Comparison of ENCODE assay signal across 33 cellular contexts in the genomic region with DNA sequence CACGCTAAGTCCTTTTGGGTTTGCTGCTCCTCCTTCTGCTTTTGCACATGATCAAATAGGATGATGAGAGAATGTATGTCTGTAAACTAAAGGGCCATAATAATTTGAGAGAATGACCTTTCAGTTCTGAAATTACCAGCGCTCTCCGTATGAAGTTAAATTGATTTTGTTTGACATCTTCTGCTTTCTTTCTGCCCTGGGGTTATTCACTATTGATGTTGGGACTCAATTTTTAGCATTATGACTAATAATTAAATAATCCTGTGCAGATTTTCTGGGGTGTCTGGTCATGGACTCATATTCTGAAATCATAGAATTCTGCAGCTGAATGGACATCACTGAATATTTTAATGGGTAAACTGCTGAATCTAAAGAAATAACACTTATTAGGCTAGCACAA.
"Had no signal": no experiment of that assay in that cellular context is flagged by ENCODE, and none has a peak within 500 bp of the region (broad histone marks: within the 10 kb centered on the region; RNA-seq: fewer than 3 reads in every experiment).

No MANE protein-coding gene starts in this region.

- H3K9me3 ChIP-seq: body of pancreas, breast epithelium had no signal

- H3K4me1 Mint-ChIP-seq: activated B cell treated with CpG ODN at 0.5 μM for 24 hours; activated CD4-positive, alpha-beta T cell treated with anti-CD3 and anti-CD28 coated beads, Interleukin-2, amount 10 ng/mL, durations not matched to agents 24 days and 14 days; activated naive CD8-positive, alpha-beta T cell treated with anti-CD3 and anti-CD28 coated beads for 36 hours; activated T-helper 17 cell treated with anti-CD3 and anti-CD28 coated beads, Interleukin-2, amount 50 U/mL, for 72 hours; T-helper 17 cell had no signal

- H3K36me3 ChIP-seq: adrenal gland, brain microvascular endothelial cell had no signal

- H3K27me3 ChIP-seq: adrenal gland, body of pancreas, brain microvascular endothelial cell, breast epithelium had no signal

- H3K27me3 Mint-ChIP-seq: activated B cell treated with CpG ODN at 0.5 μM for 24 hours; activated CD4-positive, alpha-beta memory T cell treated with anti-CD3 and anti-CD28 coated beads for 36 hours; activated CD4-positive, alpha-beta T cell treated with anti-CD3 and anti-CD28 coated beads, Interleukin-2, amount 10 ng/mL, durations not matched to agents 24 days and 14 days; activated CD8-positive, alpha-beta T cell treated with anti-CD3 and anti-CD28 coated beads for 36 hours; activated naive CD8-positive, alpha-beta T cell treated with anti-CD3 and anti-CD28 coated beads for 36 hours; activated T-helper 17 cell treated with anti-CD3 and anti-CD28 coated beads, Interleukin-2, amount 50 U/mL, for 72 hours; T-helper 17 cell had no signal

- ATAC-seq: activated CD8-positive, alpha-beta T cell treated with anti-CD3 and anti-CD28 coated beads for 36 hours; activated naive CD4-positive, alpha-beta T cell treated with anti-CD3 and anti-CD28 coated beads, Interleukin-2, amount 50 U/mL, for 72 hours; activated T-cell treated with anti-CD3 and anti-CD28 coated beads, Interleukin-2, amount 50 U/mL, for 4 hours; activated T-cell treated with anti-CD3 and anti-CD28 coated beads, Interleukin-2, amount 50 U/mL, for 72 hours; activated T-helper 17 cell treated with anti-CD3 and anti-CD28 coated beads, Interleukin-2, amount 50 U/mL, for 72 hours; body of pancreas; T-helper 17 cell had no signal

- H3K4me3 Mint-ChIP-seq: activated B cell treated with CpG ODN at 0.5 μM for 24 hours; activated CD4-positive, alpha-beta memory T cell treated with anti-CD3 and anti-CD28 coated beads for 36 hours; activated CD4-positive, alpha-beta T cell treated with anti-CD3 and anti-CD28 coated beads, Interleukin-2, amount 10 ng/mL, durations not matched to agents 24 days and 14 days; activated CD8-positive, alpha-beta T cell treated with anti-CD3 and anti-CD28 coated beads for 36 hours; activated naive CD4-positive, alpha-beta T cell treated with anti-CD3 and anti-CD28 coated beads for 36 hours; activated naive CD8-positive, alpha-beta T cell treated with anti-CD3 and anti-CD28 coated beads for 36 hours; activated T-cell treated with anti-CD3 and anti-CD28 coated beads, Interleukin-2, amount 50 U/mL, for 4 hours; activated T-cell treated with anti-CD3 and anti-CD28 coated beads, Interleukin-2, amount 50 U/mL, for 72 hours; activated T-helper 1 cell treated with anti-CD3 and anti-CD28 coated beads, Interleukin-12 subunit alpha, Interleukin-12 subunit beta, Interleukin-2, Interleukin-4 antibody, amounts not matched to agents 30 ng/mL and 10 ng/mL and 1 ng/mL, durations not matched to agents 14 hours and 24 hours and 36 hours; activated T-helper 17 cell treated with anti-CD3 and anti-CD28 coated beads, Interleukin-2, amount 50 U/mL, for 72 hours; T-helper 17 cell had no signal

- H3K36me3 Mint-ChIP-seq: activated CD4-positive, alpha-beta memory T cell treated with anti-CD3 and anti-CD28 coated beads for 36 hours; activated naive CD4-positive, alpha-beta T cell treated with anti-CD3 and anti-CD28 coated beads, Interleukin-2, amount 50 U/mL, for 72 hours; activated naive CD8-positive, alpha-beta T cell treated with anti-CD3 and anti-CD28 coated beads for 36 hours had no signal

- DNase-seq: activated B cell treated with CpG ODN at 0.5 μM for 24 hours; activated CD4-positive, alpha-beta memory T cell treated with anti-CD3 and anti-CD28 coated beads for 36 hours; activated CD4-positive, alpha-beta T cell treated with anti-CD3 and anti-CD28 coated beads for 4 hours; activated CD4-positive, alpha-beta T cell treated with anti-CD3 and anti-CD28 coated beads, Interleukin-2, amount 10 ng/mL, durations not matched to agents 24 days and 14 days; activated CD4-positive, alpha-beta T cell treated with anti-CD3 and anti-CD28 coated beads, Interleukin-2, amount 50 U/mL, for 1 hour; activated CD4-positive, alpha-beta T cell treated with anti-CD3 and anti-CD28 coated beads, Interleukin-2, amount 50 U/mL, for 4 hours; activated CD4-positive, CD25-positive, alpha-beta regulatory T cell treated with anti-CD3 and anti-CD28 coated beads, Interleukin-2, amount 50 U/mL, for 72 hours; activated CD8-positive, alpha-beta memory T cell treated with anti-CD3 and anti-CD28 coated beads, Interleukin-2, amount 50 U/mL, for 4 hours; activated CD8-positive, alpha-beta T cell treated with anti-CD3 and anti-CD28 coated beads for 36 hours; activated effector memory CD4-positive, alpha-beta T cell treated with anti-CD3 and anti-CD28 coated beads, Interleukin-2, amount 50 U/mL, for 16 hours; activated gamma-delta T cell treated with Interleukin-2 at 50 U/mL for 16 hours; activated naive CD4-positive, alpha-beta T cell; activated naive CD4-positive, alpha-beta T cell treated with anti-CD3 and anti-CD28 coated beads for 36 hours; activated naive CD4-positive, alpha-beta T cell treated with anti-CD3 and anti-CD28 coated beads, Interleukin-2, amount 50 U/mL, for 16 hours; activated naive CD8-positive, alpha-beta T cell treated with anti-CD3 and anti-CD28 coated beads for 36 hours; activated T-cell treated with anti-CD3 and anti-CD28 coated beads for 4 hours; activated T-cell treated with anti-CD3 and anti-CD28 coated beads, Interleukin-2, amount 50 U/mL, for 1 hour; activated T-cell treated with anti-CD3 and anti-CD28 coated beads, Interleukin-2, amount 50 U/mL, for 4 hours; activated T-cell treated with anti-CD3 and anti-CD28 coated beads, Interleukin-2, amount 50 U/mL, for 72 hours; adrenal gland; amniotic stem cell; aorta; body of pancreas; brain microvascular endothelial cell; central memory CD4-positive, alpha-beta T cell; T-helper 17 cell; T1000 had no signal

- H3K4me3 ChIP-seq: adrenal gland, body of pancreas, breast epithelium had no signal

- FAIRE-seq: astrocyte, TTC549 had no signal

- H3K4me1 ChIP-seq: adrenal gland, body of pancreas, breast epithelium had no signal

- H3K27ac Mint-ChIP-seq: activated B cell treated with CpG ODN at 0.5 μM for 24 hours; activated CD4-positive, alpha-beta memory T cell treated with anti-CD3 and anti-CD28 coated beads for 36 hours; activated CD4-positive, alpha-beta T cell treated with anti-CD3 and anti-CD28 coated beads, Interleukin-2, amount 10 ng/mL, durations not matched to agents 24 days and 14 days; activated CD8-positive, alpha-beta T cell treated with anti-CD3 and anti-CD28 coated beads for 36 hours; activated naive CD4-positive, alpha-beta T cell treated with anti-CD3 and anti-CD28 coated beads for 36 hours; activated naive CD4-positive, alpha-beta T cell treated with anti-CD3 and anti-CD28 coated beads, Interleukin-2, amount 50 U/mL, for 72 hours; activated naive CD8-positive, alpha-beta T cell treated with anti-CD3 and anti-CD28 coated beads for 36 hours; activated T-cell treated with anti-CD3 and anti-CD28 coated beads, Interleukin-2, amount 50 U/mL, for 72 hours; activated T-helper 1 cell treated with anti-CD3 and anti-CD28 coated beads, Interleukin-12 subunit alpha, Interleukin-12 subunit beta, Interleukin-2, Interleukin-4 antibody, amounts not matched to agents 30 ng/mL and 10 ng/mL and 1 ng/mL, durations not matched to agents 14 hours and 24 hours and 36 hours; activated T-helper 17 cell treated with anti-CD3 and anti-CD28 coated beads, Interleukin-2, amount 50 U/mL, for 72 hours; T-helper 17 cell had no signal
